1 cellular context compared by ENCODE assay signal in genomic region chr6:2225422-2226392, GRCh38.
TF ChIP-seq lines count a peak whose summit lies in the region.

No MANE protein-coding gene starts in this region.

TF ChIP-seq in HepG2, 621 proteins besides CTCF, POLR2A, EP300 and RAD21 (continued from another document and continues in another):
- no peak; the same call in 1 of the 2 replicates for TF ChIP-seq ZNF512B (CRISPR knock-in tag; IDR thresholded peaks at IDR 0.05; ENCODE audit: borderline replicate concordance)
- TF ChIP-seq MEIS1 (CRISPR knock-in tag; IDR thresholded peaks at IDR 0.05; ENCODE audit: borderline replicate concordance): peak; percentile 20; the same call in 1 of the 2 replicates
- no peak for TF ChIP-seq ZNF207 (IDR thresholded peaks at IDR 0.05; ENCODE audit: borderline replicate concordance)
- TF ChIP-seq ZNF574 (CRISPR knock-in tag; IDR thresholded peaks at IDR 0.05): peak; percentile 45
- no peak for TF ChIP-seq CCDC6 (CRISPR knock-in tag; IDR thresholded peaks at IDR 0.05)
- TF ChIP-seq AGO2 (optimal IDR thresholded peaks at IDR 0.05; ENCODE audit: low read depth, low read length): no peak
- TF ChIP-seq JUND (CRISPR knock-in tag; IDR thresholded peaks at IDR 0.05): peak; percentile 87
- TF ChIP-seq ZNF251 (CRISPR knock-in tag; IDR thresholded peaks at IDR 0.05): no peak
- peak; percentile 92 for TF ChIP-seq ATF2 (CRISPR knock-in tag; IDR thresholded peaks at IDR 0.05)
- TF ChIP-seq GABPA (IDR thresholded peaks at IDR 0.05; ENCODE audit: low read depth, low read length): no peak
- TF ChIP-seq GABPA (CRISPR knock-in tag; IDR thresholded peaks at IDR 0.05; ENCODE audit: low read depth): peak; percentile 45; the same call in 1 of the 2 replicates
- no peak for TF ChIP-seq HCFC1 (IDR thresholded peaks at IDR 0.05; ENCODE audit: low read depth, low read length)
- TF ChIP-seq KMT2B (CRISPR knock-in tag; IDR thresholded peaks at IDR 0.05): peak; percentile 69
- TF ChIP-seq LCORL (IDR thresholded peaks at IDR 0.05): no peak; the same call in 1 of the 2 replicates
- TF ChIP-seq LCORL (CRISPR knock-in tag; IDR thresholded peaks at IDR 0.05): peak; percentile 85
- TF ChIP-seq ZNF468 (CRISPR knock-in tag; IDR thresholded peaks at IDR 0.05): no peak
- TF ChIP-seq ZSCAN9 (CRISPR knock-in tag; IDR thresholded peaks at IDR 0.05; ENCODE audit: borderline replicate concordance): peak; percentile 89
- no peak for TF ChIP-seq KLF13 (CRISPR knock-in tag; IDR thresholded peaks at IDR 0.05)
- peak; percentile 78 for TF ChIP-seq ZBTB7B (CRISPR knock-in tag; IDR thresholded peaks at IDR 0.05)
- TF ChIP-seq NFE2 (CRISPR knock-in tag; IDR thresholded peaks at IDR 0.05): no peak
- TF ChIP-seq ZNF691 (CRISPR knock-in tag; IDR thresholded peaks at IDR 0.05; ENCODE audit: borderline replicate concordance, low read depth): no peak; the same call in 1 of the 2 replicates
- no peak for TF ChIP-seq ZC3H13 (CRISPR knock-in tag; IDR thresholded peaks at IDR 0.05)
- no peak for TF ChIP-seq ZNF678 (CRISPR knock-in tag; IDR thresholded peaks at IDR 0.05)
- TF ChIP-seq DZIP1 (CRISPR knock-in tag; IDR thresholded peaks at IDR 0.05): no peak
- no peak for TF ChIP-seq SRSF9 (IDR thresholded peaks at IDR 0.05; ENCODE audit: borderline replicate concordance, insufficient read depth, low read depth, low read length, poor library complexity, severe bottlenecking)
- TF ChIP-seq NR3C1 (CRISPR knock-in tag; IDR thresholded peaks at IDR 0.05): no peak
- TF ChIP-seq SP140L (CRISPR knock-in tag; IDR thresholded peaks at IDR 0.05; ENCODE audit: borderline replicate concordance): no peak
- no peak for TF ChIP-seq GTF2F1 (IDR thresholded peaks at IDR 0.05; ENCODE audit: low read length)
- TF ChIP-seq MYPOP (CRISPR knock-in tag; IDR thresholded peaks at IDR 0.05): peak; percentile 94; the same call in 1 of the 2 replicates
- 0 out of 2 replicates have a peak, but pooled peaks have one; percentile 49 for TF ChIP-seq MAF1 (CRISPR knock-in tag; IDR thresholded peaks at IDR 0.05; ENCODE audit: borderline replicate concordance)
- TF ChIP-seq ZBTB20 (CRISPR knock-in tag; IDR thresholded peaks at IDR 0.05; ENCODE audit: borderline replicate concordance, low read depth): peak; percentile 74; the same call in 1 of the 2 replicates
- no peak for TF ChIP-seq PHB2 (IDR thresholded peaks at IDR 0.05; ENCODE audit: partially characterized antibody)
- peak; percentile 100 for TF ChIP-seq SOX5 (CRISPR knock-in tag; IDR thresholded peaks at IDR 0.05; ENCODE audit: borderline replicate concordance)
- peak; percentile 54; the same call in 1 of the 2 replicates for TF ChIP-seq ZNF747 (CRISPR knock-in tag; IDR thresholded peaks at IDR 0.05; ENCODE audit: borderline replicate concordance)
- TF ChIP-seq ZNF713 (CRISPR knock-in tag; IDR thresholded peaks at IDR 0.05): no peak; the same call in 1 of the 2 replicates
- TF ChIP-seq ATF3 (CRISPR knock-in tag; IDR thresholded peaks at IDR 0.05): peak; percentile 63
- TF ChIP-seq SMYD3 (CRISPR knock-in tag; IDR thresholded peaks at IDR 0.05): peak; percentile 91
- TF ChIP-seq HINFP (CRISPR knock-in tag; IDR thresholded peaks at IDR 0.05; ENCODE audit: low read depth): no peak
- peak; percentile 88 for TF ChIP-seq NR2F6 (IDR thresholded peaks at IDR 0.05)
- TF ChIP-seq NR2F6 (CRISPR knock-in tag; IDR thresholded peaks at IDR 0.05): peak; percentile 90
- TF ChIP-seq RARA (CRISPR knock-in tag; IDR thresholded peaks at IDR 0.05): peak; percentile 92
- no peak; the same call in 1 of the 2 replicates for TF ChIP-seq ZNF749 (CRISPR knock-in tag; IDR thresholded peaks at IDR 0.05; ENCODE audit: borderline replicate concordance)
- TF ChIP-seq ZNF782 (CRISPR knock-in tag; IDR thresholded peaks at IDR 0.05; ENCODE audit: borderline replicate concordance): no peak
- TF ChIP-seq ZNF562 (CRISPR knock-in tag; IDR thresholded peaks at IDR 0.05; ENCODE audit: borderline replicate concordance): no peak
- TF ChIP-seq SRSF1 (optimal IDR thresholded peaks at IDR 0.05; ENCODE audit: low read depth, low read length): no peak
- peak; percentile 88 for TF ChIP-seq STAT6 (CRISPR knock-in tag; IDR thresholded peaks at IDR 0.05; ENCODE audit: borderline replicate concordance)
- no peak for TF ChIP-seq MTA1 (CRISPR knock-in tag; IDR thresholded peaks at IDR 0.05; ENCODE audit: borderline replicate concordance)
- no peak; the same call in 1 of the 2 replicates for TF ChIP-seq PLSCR1 (CRISPR knock-in tag; IDR thresholded peaks at IDR 0.05; ENCODE audit: borderline replicate concordance)
- no peak for TF ChIP-seq IRF1 (CRISPR knock-in tag; IDR thresholded peaks at IDR 0.05; ENCODE audit: low read depth)
- no peak for TF ChIP-seq ZNF850 (CRISPR knock-in tag; conservative IDR thresholded peaks at IDR 0.05)
